Comparison of ENCODE assay signal across 8 cellular contexts in the genomic region with DNA sequence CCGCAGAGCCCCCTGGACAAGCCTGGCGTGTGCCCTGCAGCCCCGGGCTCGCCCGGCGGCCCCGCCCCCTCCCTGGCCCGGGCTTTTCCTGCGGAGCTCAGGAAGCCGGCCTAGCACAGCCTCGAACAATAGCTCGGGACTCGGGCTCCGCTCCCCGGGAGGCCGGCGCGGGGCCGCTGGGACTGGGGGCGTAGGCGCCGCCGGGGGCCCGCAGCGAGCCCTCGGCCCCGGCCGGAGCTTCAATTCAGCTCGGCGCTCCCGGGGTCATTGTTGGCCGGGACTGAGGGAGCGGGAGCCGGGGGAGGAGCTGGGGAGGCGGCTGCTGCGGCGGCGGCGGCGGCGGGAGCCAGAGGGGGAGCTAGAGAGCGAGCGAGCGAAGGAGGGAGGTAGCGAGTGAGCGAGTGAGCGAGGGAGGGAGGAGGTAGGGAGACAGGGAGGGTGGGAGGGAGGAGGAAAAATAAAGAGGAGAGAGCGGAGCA. TPM values are rescaled to one million over a fixed set of nuclear protein-coding genes. Genes with fewer than 3 reads are reported as not detected.
A peak's percentile ranks its signal among the peaks of the same experiment; 100 is the strongest.
DNase-seq lines count a peak whose midpoint lies in the region; ATAC-seq and TF ChIP-seq lines count a peak whose summit lies in the region.

No MANE protein-coding gene starts in this region.

- TF ChIP-seq CTCF in GM13977 (IDR thresholded peaks at IDR 0.05; ENCODE audit: extremely low read depth, insufficient read depth, missing control alignments) (peak; percentile 82), WTC11 (IDR thresholded peaks at IDR 0.05) (peak; percentile 64), cardiac fibroblast (IDR thresholded peaks at IDR 0.05; ENCODE audit: low read depth, low read length) (peak; percentile 44)

- H3K4me1 Mint-ChIP-seq in WTC11, result peaks cover 13% of the 10 kb centered on the region

- CTCF ChIA-PET in WTC11 (lab: Charles Lee), result interaction anchor here (0.5 to 2.8 kb wide), 59 partner anchors 9 to 1765 kb away, joined by 3 to 30 read pairs (median 5); a partner anchor contains a TSS

- peak; percentile 91 for ATAC-seq in HG02981 (IDR thresholded peaks at IDR 0.05; ENCODE audit: unreplicated experiment)
- peak; percentile 85 for ATAC-seq in WTC11

- no peaks in the 10 kb centered on the region; the same call in 1 of the 2 replicates for H3K9me3 Mint-ChIP-seq in WTC11

- DNase-seq in GM13977 (ENCODE audit: low spot score), result peak; percentile 90
- DNase-seq in NCI-H2107 (lab: John Stamatoyannopoulos, UW), result peak; percentile 72
- peak; percentile 93 for DNase-seq in WTC11 (ENCODE audit: low spot score)
- peak; percentile 81 to 86 for DNase-seq in cardiac fibroblast (ENCODE audit: low read depth in 2 of 2)
- DNase-seq in iris pigment epithelial cell (ENCODE audit: low read depth), result peak; percentile 77
- DNase-seq in smooth muscle cell of the brain vasculature (ENCODE audit: low read depth, low spot score), result peak; percentile 47
- DNase-seq in NK-92 treated with Interleukin-12 subunit alpha and Interleukin-12 subunit beta, amount 100 ng/mL, for 24 hours (lab: John Stamatoyannopoulos, UW), result no peak

- no peaks in the 10 kb centered on the region for H3K36me3 Mint-ChIP-seq in WTC11

- H3K27me3 Mint-ChIP-seq in WTC11 (ENCODE audit: low read depth), result peaks cover 26% of the 10 kb centered on the region

- no peak overlapping the region for H3K27ac Mint-ChIP-seq in WTC11

- H3K4me3 ChIP-seq in cardiac fibroblast (replicated peaks in 1 of 2; ENCODE audit: low read depth in 2 of 2, low read length in 2 of 2), result peak overlapping the region; percentile 43 to 63

- POLR2A ChIA-PET in WTC11 (lab: Charles Lee), result interaction anchor here (1.1 to 2.8 kb wide), 6 partner anchors 16 to 248 kb away, joined by 3 to 10 read pairs (median 4); a partner anchor contains a TSS

- H3K4me3 Mint-ChIP-seq in WTC11, result peak overlapping the region; percentile 90

- in situ Hi-C loops in GM13977 (cut with MboI; ENCODE audit: low pct_unique_long_range_greater_than_20kb, low sequenced_read_pairs, unreplicated experiment), result no loop called here

TF ChIP-seq in WTC11, 78 proteins besides CTCF, POLR2A, EP300 and RAD21:
- peak; percentile 71 for TF ChIP-seq ZNF423 (CRISPR knock-in tag; IDR thresholded peaks at IDR 0.05)
- TF ChIP-seq ZNF263 (CRISPR knock-in tag; IDR thresholded peaks at IDR 0.05; ENCODE audit: low read depth), result peak; percentile 60; the same call in 1 of the 2 replicates
- no peak for TF ChIP-seq TEAD1 (CRISPR knock-in tag; IDR thresholded peaks at IDR 0.05)
- no peak for TF ChIP-seq HMGA2 (CRISPR knock-in tag; IDR thresholded peaks at IDR 0.05)
- TF ChIP-seq CREM (CRISPR knock-in tag; IDR thresholded peaks at IDR 0.05), result peak; percentile 67; the same call in 1 of the 2 replicates
- no peak for TF ChIP-seq KAT7 (CRISPR knock-in tag; IDR thresholded peaks at IDR 0.05; ENCODE audit: borderline replicate concordance)
- 0 out of 2 replicates have a peak, but pooled peaks have one; percentile 63 for TF ChIP-seq ELF4 (CRISPR knock-in tag; IDR thresholded peaks at IDR 0.05; ENCODE audit: low read depth)
TF ChIP-seq in WTC11: peak in this region for 4.

RNA-seq across cellular contexts. Expression of a gene that starts 0.2 kb away (rescaled TPM):
- total RNA-seq in WTC11 (2021), result 10.4 to 15.1 TPM (median 11.4 TPM) in 3 replicates

RNA-seq across cellular contexts. Expression of a gene that starts 41.0 kb away (rescaled TPM):
- not detected in 3 replicates for total RNA-seq in WTC11 (2021)
